8 cellular contexts compared by ENCODE assay signal in genomic region chr4:6943012-6943869, GRCh38. TPM values are rescaled to one million over a fixed set of nuclear protein-coding genes. Genes with fewer than 3 reads are reported as not detected.
DNase-seq lines count a peak whose midpoint lies in the region; ATAC-seq and TF ChIP-seq lines count a peak whose summit lies in the region.

No MANE protein-coding gene starts in this region.

- H3K4me1 ChIP-seq in CD4-positive, CD25-positive, alpha-beta regulatory T cell (ENCODE audit: control insufficient read depth, insufficient read depth, low read length, poor library complexity, severe bottlenecking) = peaks cover 85% of the 10 kb centered on the region
- peaks cover 39% of the 10 kb centered on the region for H3K4me1 ChIP-seq in PC-9 (replicated peaks; ENCODE audit: insufficient read depth)
- H3K4me1 ChIP-seq in neutrophil (ENCODE audit: control insufficient read depth in 1 of 2, insufficient read depth in 1 of 2, low read depth in 1 of 2, low read length in 1 of 2) = peaks cover 64 to 71% of the 10 kb centered on the region in 2 experiments

- no peak for TF ChIP-seq CTCF in PC-9 (conservative IDR thresholded peaks at IDR 0.05)
- TF ChIP-seq CTCF in endothelial cell (IDR thresholded peaks at IDR 0.05; ENCODE audit: unreplicated experiment) = no peak
- TF ChIP-seq CTCF in neutrophil (IDR thresholded peaks at IDR 0.05) = no peak

- no peak for ATAC-seq in CD4-positive, CD25-positive, alpha-beta regulatory T cell (ENCODE audit: low read depth in 2 of 2)
- no peak for ATAC-seq in HG03342 (IDR thresholded peaks at IDR 0.05; ENCODE audit: unreplicated experiment)

- H3K27me3 Mint-ChIP-seq in CD4-positive, CD25-positive, alpha-beta regulatory T cell = no peaks in the 10 kb centered on the region
- H3K27me3 Mint-ChIP-seq in endothelial cell (ENCODE audit: unreplicated experiment) = peaks cover 2% of the 10 kb centered on the region

- no TSS peak for BruUV-seq in PC-9 (replicated peaks; lab: Mats Ljungman, UMichigan)

- CTCF ChIA-PET in PC-9 (lab: Charles Lee) = interaction anchor here (0.6 kb wide), 1 partner anchor 9 kb away, joined by 3 read pairs; no protein-coding TSS in a partner anchor

- H3K4me3 ChIP-seq in CD4-positive, CD25-positive, alpha-beta regulatory T cell (ENCODE audit: low read depth, low read length) = peak overlapping the region; percentile 84
- H3K4me3 ChIP-seq in PC-9 = peak overlapping the region; percentile 36; the same call in 1 of the 2 replicates
- peak overlapping the region; percentile 54 to 55 for H3K4me3 ChIP-seq in neutrophil (ENCODE audit: low read depth in 1 of 2, low read length in 1 of 2)

- peaks cover 25 to 78% (median 54%) of the 10 kb centered on the region in 4 donors for H3K4me1 Mint-ChIP-seq in CD4-positive, CD25-positive, alpha-beta regulatory T cell
- peaks cover 59% of the 10 kb centered on the region for H3K4me1 Mint-ChIP-seq in endothelial cell (ENCODE audit: unreplicated experiment)

- no peaks in the 10 kb centered on the region for H3K9me2 ChIP-seq in PC-9 (ENCODE audit: insufficient read depth)

- peak overlapping the region; percentile 92 to 99 (median 95) for H3K27ac Mint-ChIP-seq in CD4-positive, CD25-positive, alpha-beta regulatory T cell
- H3K27ac Mint-ChIP-seq in endothelial cell (ENCODE audit: unreplicated experiment) = peak overlapping the region; percentile 77

- H4K20me1 ChIP-seq in PC-9 (ENCODE audit: insufficient read depth) = no peaks in the 10 kb centered on the region

- peaks cover 4% of the 10 kb centered on the region for H3K36me3 ChIP-seq in CD4-positive, CD25-positive, alpha-beta regulatory T cell (ENCODE audit: control insufficient read depth, insufficient read depth, low read length)
- H3K36me3 ChIP-seq in PC-9 (ENCODE audit: low read depth) (no peaks in the 10 kb centered on the region), neutrophil (peaks cover 21% of the 10 kb centered on the region)

- no peaks in the 10 kb centered on the region for H3K27me3 ChIP-seq in CD4-positive, CD25-positive, alpha-beta regulatory T cell (ENCODE audit: control insufficient read depth, insufficient read depth, low read length)
- H3K27me3 ChIP-seq in PC-9 (ENCODE audit: insufficient read depth, low read depth) (no peaks in the 10 kb centered on the region), neutrophil (no peaks in the 10 kb centered on the region)

- H3K36me3 Mint-ChIP-seq in CD4-positive, CD25-positive, alpha-beta regulatory T cell = peaks cover 7% of the 10 kb centered on the region
- no peaks in the 10 kb centered on the region for H3K36me3 Mint-ChIP-seq in endothelial cell (ENCODE audit: low read depth, unreplicated experiment)

- DNase-seq in CD4-positive, CD25-positive, alpha-beta regulatory T cell = no peak
- peak in 1 of 2 experiments; percentile 24 for DNase-seq in PC-9
- DNase-seq in endothelial cell (ENCODE audit: low spot score) = no peak
- no peak for DNase-seq in DMS153 (lab: John Stamatoyannopoulos, UW)
- no peak for DNase-seq in NCI-H524 (lab: John Stamatoyannopoulos, UW)
- no peak for DNase-seq in NCI-H774 (lab: John Stamatoyannopoulos, UW)

- H3K4me3 Mint-ChIP-seq in CD4-positive, CD25-positive, alpha-beta regulatory T cell = peak overlapping the region; percentile 81 to 97 (median 86)
- no peak overlapping the region for H3K4me3 Mint-ChIP-seq in endothelial cell (ENCODE audit: unreplicated experiment)

- intact Hi-C loops in PC-9 (cut with micrococcal nuclease; ENCODE audit: unreplicated experiment) = loop anchor here (5.0 kb wide), 1 partner anchor 44 kb away; no protein-coding TSS in a partner anchor

- no peaks in the 10 kb centered on the region for H3K9me3 ChIP-seq in CD4-positive, CD25-positive, alpha-beta regulatory T cell (ENCODE audit: control insufficient read depth in 2 of 2, low read length in 2 of 2)
- H3K9me3 ChIP-seq in PC-9 (ENCODE audit: insufficient read depth, low read depth) (no peaks in the 10 kb centered on the region), neutrophil (no peaks in the 10 kb centered on the region)

- H3F3A ChIP-seq in PC-9 (ENCODE audit: insufficient read depth, low read depth) = peaks cover 33% of the 10 kb centered on the region

- no peaks in the 10 kb centered on the region for H3K9me3 Mint-ChIP-seq in CD4-positive, CD25-positive, alpha-beta regulatory T cell
- no peaks in the 10 kb centered on the region for H3K9me3 Mint-ChIP-seq in endothelial cell (ENCODE audit: unreplicated experiment)

- no peak overlapping the region for H2AFZ ChIP-seq in PC-9

- H3K4me2 ChIP-seq in PC-9 = peak overlapping the region; percentile 63

- POLR2A ChIA-PET in PC-9 (lab: Charles Lee; ENCODE audit: unreplicated experiment) = interaction anchor here (0.6 to 1.2 kb wide), 4 partner anchors 30 to 125 kb away, joined by 3 to 7 read pairs (median 4); partner anchors contain the start of gene GRPEL1

- peak overlapping the region; percentile 73 for H3K27ac ChIP-seq in CD4-positive, CD25-positive, alpha-beta regulatory T cell (ENCODE audit: insufficient read depth, low read length, poor library complexity, severe bottlenecking)
- H3K27ac ChIP-seq in PC-9 = peak overlapping the region; percentile 94
- H3K27ac ChIP-seq in neutrophil = peak overlapping the region; percentile 98

- peaks cover 16% of the 10 kb centered on the region; the same call in 1 of the 2 replicates for H3K79me2 ChIP-seq in PC-9 (ENCODE audit: low read depth)

RNA-seq across cellular contexts. Expression of gene TBC1D14, which starts 33.6 kb away (rescaled TPM):
- 67.7 TPM for total RNA-seq in CD4-positive, CD25-positive, alpha-beta regulatory T cell
- 10 to 100 TPM; 46.6 to 63.0 (median 52.0) TPM for polyA plus RNA-seq in CD4-positive, CD25-positive, alpha-beta regulatory T cell
- total RNA-seq in PC-9 (2021) = 41.6 and 46.2 TPM in 2 replicates
- 33.0 TPM for total RNA-seq in endothelial cell (ENCODE audit: unreplicated experiment)
